Comparison of ENCODE assay signal across 23 cellular contexts in genomic region chrX:18036394-18036793, GRCh38.
"Had no signal": no experiment of that assay in that cellular context is flagged by ENCODE, and none has a peak within 500 bp of the region (broad histone marks: within the 10 kb centered on the region; RNA-seq: fewer than 3 reads in every experiment).

No MANE protein-coding gene starts in this region.

- H3K79me2 ChIP-seq: parathyroid adenoma had no signal

- H3K9ac ChIP-seq: parathyroid adenoma had no signal

- FAIRE-seq: colon, small intestine, urothelium cell line had no signal

- DNase-seq: effector CD8-positive, alpha-beta T cell; endodermal cell; foreskin melanocyte; head of caudate nucleus; left cardiac atrium; left lung; mesenchymal stem cell; mucosa of descending colon; naive B cell; right lobe of liver; small intestine; stimulated activated CD4-positive, alpha-beta T cell treated with anti-CD3 and anti-CD28 coated beads, Interleukin-15, amount 100 ng/mL, for 24 hours; stimulated activated CD4-positive, alpha-beta T cell treated with anti-CD3 and anti-CD28 coated beads, Interleukin-2, amount 100 ng/mL, for 48 hours; stimulated activated naive B cell treated with anti-CD40 and anti-IgM and Interleukin-4, amounts not matched to agents 10 μg/mL and 1 μg/mL and 100 μg/mL, for 72 hours; upper lobe of left lung had no signal

- H3K9me3 ChIP-seq: esophagus muscularis mucosa, left lung, mucosa of descending colon, neutrophil, thoracic aorta, tibial nerve, upper lobe of left lung had no signal

- H3K27ac ChIP-seq: esophagus muscularis mucosa, left lung, neutrophil, parathyroid adenoma, right lobe of liver, thoracic aorta, tibial nerve, upper lobe of left lung had no signal

- H3K4me1 ChIP-seq: esophagus muscularis mucosa, left lung, parathyroid adenoma, right lobe of liver, tibial nerve, upper lobe of left lung had no signal

- H3K4me3 ChIP-seq: esophagus muscularis mucosa, left lung, mucosa of descending colon, right lobe of liver, thoracic aorta, tibial nerve, upper lobe of left lung had no signal

- H3K36me3 ChIP-seq: esophagus muscularis mucosa, left lung, neutrophil, right lobe of liver, thoracic aorta, tibial nerve, upper lobe of left lung had no signal

- H3K27me3 ChIP-seq: neutrophil, right lobe of liver, tibial nerve, upper lobe of left lung had no signal

- H2AFZ ChIP-seq: parathyroid adenoma had no signal

- ATAC-seq: left cardiac atrium; left lung; mucosa of descending colon; natural killer cell treated with Interleukin-12 subunit alpha and Interleukin-12 subunit beta and Interleukin-15 and Interleukin-18, amount 100 ng/mL, for 72 hours; right lobe of liver; stimulated activated naive B cell treated with anti-CD40 and anti-IgM and Interleukin-4, amounts not matched to agents 10 μg/mL and 1 μg/mL and 100 μg/mL, for 72 hours had no signal
